In genomic region chr11:65026810-65027209, GRCh38 we compare ENCODE assay signal across 8 cellular contexts. TPM values are rescaled to one million over a fixed set of nuclear protein-coding genes. Genes with fewer than 3 reads are reported as not detected.
DNase-seq lines count a peak whose midpoint lies in the region; ATAC-seq, FAIRE-seq and TF ChIP-seq lines count a peak whose summit lies in the region.

No MANE protein-coding gene starts in this region.

- peak overlapping the region; percentile 86 for H3K4me2 ChIP-seq in A549

- FAIRE-seq in A549 (lab: Jason Lieb, UNC), result no peak

- TF ChIP-seq CTCF in A549 (IDR thresholded peaks at IDR 0.05) (no peak), breast epithelium (IDR thresholded peaks at IDR 0.05) (no peak)

- ATAC-seq in A549, result peak; percentile 50 to 54
- no peak for ATAC-seq in HG02642 (IDR thresholded peaks at IDR 0.05; ENCODE audit: poor library complexity, unreplicated experiment)
- no peak for ATAC-seq in GM21360 (IDR thresholded peaks at IDR 0.05; ENCODE audit: unreplicated experiment)

- no peak for DNase-seq in A549 (ENCODE audit: low read depth in 1 of 2, low spot score in 1 of 2)
- no peak for DNase-seq in breast epithelium (ENCODE audit: low spot score in 2 of 2)
- DNase-seq in NCI-H748 treated with DMSO at 0.1 percent for 48 hours (lab: John Stamatoyannopoulos, UW), result no peak
- no peak for DNase-seq in stimulated activated CD4-positive, alpha-beta T cell treated with anti-CD3 and anti-CD28 coated beads, Interleukin-4, amount 100 ng/mL, for 24 hours

- H3K36me3 ChIP-seq in HUES6 (ENCODE audit: control insufficient read depth, insufficient read depth, low read length), result peaks cover 6% of the 10 kb centered on the region
- no peaks in the 10 kb centered on the region for H3K36me3 ChIP-seq in breast epithelium
- no peaks in the 10 kb centered on the region for H3K36me3 ChIP-seq in mucosa of stomach (ENCODE audit: control insufficient read depth, insufficient read depth, low read length)

- H3K27ac ChIP-seq in A549 (peak overlapping the region; percentile 89 to 94), HUES6 (ENCODE audit: low read depth, low read length) (no peak overlapping the region), breast epithelium (peak overlapping the region; percentile 87 to 91)

- peaks cover 9% of the 10 kb centered on the region for H3K4me1 ChIP-seq in A549
- H3K4me1 ChIP-seq in HUES6 (ENCODE audit: control insufficient read depth, insufficient read depth, low read length), result peaks cover 8% of the 10 kb centered on the region; the same call in 1 of the 2 replicates
- H3K4me1 ChIP-seq in breast epithelium, result no peaks in the 10 kb centered on the region
- H3K4me1 ChIP-seq in mucosa of stomach (ENCODE audit: control insufficient read depth, insufficient read depth, low read length), result peaks cover 5% of the 10 kb centered on the region

- H3K9ac ChIP-seq in HUES6 (ENCODE audit: low read length) (no peak overlapping the region), mucosa of stomach (ENCODE audit: low read length) (no peak overlapping the region)

- peak overlapping the region; percentile 52 for H3K4me3 ChIP-seq in A549
- peak overlapping the region; percentile 76 for H3K4me3 ChIP-seq in HUES6 (ENCODE audit: low read depth, low read length)
- peak overlapping the region in 2 of 3 donors; percentile 61 to 76 for H3K4me3 ChIP-seq in breast epithelium
- peak overlapping the region; percentile 50 for H3K4me3 ChIP-seq in mucosa of stomach (ENCODE audit: low read length)

- TF ChIP-seq POLR2A in A549 (IDR thresholded peaks at IDR 0.05; ENCODE audit: low read length), result no peak
- TF ChIP-seq POLR2A in breast epithelium (IDR thresholded peaks at IDR 0.05), result no peak

- POLR2A ChIA-PET in A549 (lab: Yijun Ruan, JAX), result interaction anchor here (0.6 to 0.7 kb wide), 2 partner anchors 14 to 90 kb away, joined by 4 read pairs; partner anchors contain the start of genes SAC3D1 and ZNHIT2

- WGBS in A549 (ENCODE audit: missing lambda C conversion rate), result 50% methylated on average over 10 of the region's 10 CpGs

- no peaks in the 10 kb centered on the region for H3K27me3 ChIP-seq in HUES6 (ENCODE audit: control insufficient read depth, insufficient read depth, low read length)
- H3K27me3 ChIP-seq in breast epithelium, result no peaks in the 10 kb centered on the region
- no peaks in the 10 kb centered on the region for H3K27me3 ChIP-seq in mucosa of stomach (ENCODE audit: control insufficient read depth, insufficient read depth, low read length)

- no peaks in the 10 kb centered on the region for H3K9me3 ChIP-seq in A549
- H3K9me3 ChIP-seq in HUES6 (ENCODE audit: control insufficient read depth, insufficient read depth, low read depth, low read length), result no peaks in the 10 kb centered on the region
- H3K9me3 ChIP-seq in breast epithelium, result no peaks in the 10 kb centered on the region
- no peaks in the 10 kb centered on the region for H3K9me3 ChIP-seq in mucosa of stomach (ENCODE audit: control insufficient read depth, low read length)

- no peak for TF ChIP-seq RAD21 in A549 (conservative IDR thresholded peaks at IDR 0.05 in 1 of 2, IDR thresholded peaks at IDR 0.05 in 1 of 2)

- intact Hi-C loops in breast epithelium (cut with DNase I; ENCODE audit: low total_unique reads), result no loop called here

- no peak for TF ChIP-seq EP300 in A549 (IDR thresholded peaks at IDR 0.05)

- CTCF ChIA-PET in A549 (lab: Yijun Ruan, JAX), result interaction anchor here (0.5 to 7.3 kb wide), 19 partner anchors 12 to 281 kb away, joined by 3 to 97 read pairs (median 3); partner anchors contain the start of genes ARL2, NAALADL1 and SAC3D1

TF ChIP-seq in A549, 52 proteins besides CTCF, POLR2A, EP300 and RAD21 (continues in another document):
- TF ChIP-seq CBX2 (IDR thresholded peaks at IDR 0.05; ENCODE audit: borderline replicate concordance, low read depth) (no peak), EHF (CRISPR knock-in tag; IDR thresholded peaks at IDR 0.05) (no peak), TP53 (CRISPR knock-in tag; IDR thresholded peaks at IDR 0.05) (no peak), HEYL (CRISPR knock-in tag; IDR thresholded peaks at IDR 0.05) (no peak), RCOR1 (IDR thresholded peaks at IDR 0.05; ENCODE audit: low read depth, low read length) (no peak), NPAS2 (CRISPR knock-in tag; IDR thresholded peaks at IDR 0.05; ENCODE audit: borderline replicate concordance) (no peak), FOSL2 (IDR thresholded peaks at IDR 0.05) (no peak), FOSL2 (CRISPR knock-in tag; IDR thresholded peaks at IDR 0.05) (0 out of 2 replicates have a peak, but pooled peaks have one; percentile 22), KDM5A (IDR thresholded peaks at IDR 0.05) (no peak), ESRRA (IDR thresholded peaks at IDR 0.05; ENCODE audit: borderline replicate concordance, low read length) (no peak), USF2 (IDR thresholded peaks at IDR 0.05) (no peak), ZSCAN20 (CRISPR knock-in tag; IDR thresholded peaks at IDR 0.05) (no peak), NFE2L2 (conservative IDR thresholded peaks at IDR 0.05; ENCODE audit: low read length) (no peak), ELK1 (IDR thresholded peaks at IDR 0.05; ENCODE audit: low read depth, low read length) (no peak), MYC (IDR thresholded peaks at IDR 0.05; ENCODE audit: borderline replicate concordance, low read length) (0 out of 2 replicates have a peak, but pooled peaks have one; percentile 25)

RNA-seq across cellular contexts. Expression of gene SNX15, which starts 0.4 kb away (rescaled TPM):
- polyA plus RNA-seq in A549 (2011; rRNA removed) (13.4 and 15.8 TPM in 2 replicates), A549 (2017; fragmentation: RNase III; extraction: RNeasy Plus Mini Kit Qiagen cat#74134 plus additional on column Dnase treatment) (17.0 to 18.4 TPM (median 17.7 TPM) in 3 replicates)
- 24.4 and 25.9 TPM in 2 replicates for polyA plus RNA-seq in A549 (2012; cell fraction: cytosol; rRNA removed)
- 17.6 and 18.2 TPM in 2 replicates for polyA plus RNA-seq in A549 (2012; cell fraction: nucleus; rRNA removed)
- 7.9 and 9.5 TPM in 2 replicates for polyA minus RNA-seq in A549 (2011; rRNA and poly(A)+ RNA removed)
- total RNA-seq in breast epithelium, result 10 to 100 TPM; 17.0 to 22.7 (median 17.1) TPM

RNA-seq across cellular contexts. Expression of gene ARL2, which starts 12.8 kb away (rescaled TPM):
- polyA plus RNA-seq in A549 (2011; rRNA removed) (117 and 129 TPM in 2 replicates), A549 (2017; fragmentation: RNase III; extraction: RNeasy Plus Mini Kit Qiagen cat#74134 plus additional on column Dnase treatment) (136 to 166 TPM (median 160 TPM) in 3 replicates)
- 226 and 286 TPM in 2 replicates for polyA plus RNA-seq in A549 (2012; cell fraction: cytosol; rRNA removed)
- 174 and 199 TPM in 2 replicates for polyA plus RNA-seq in A549 (2012; cell fraction: nucleus; rRNA removed)
- polyA minus RNA-seq in A549 (2011; rRNA and poly(A)+ RNA removed), result 54.8 and 57.0 TPM in 2 replicates
- 100 to 1,000 TPM in 2 of 3 donors, 10 to 100 TPM in 1; 99.8 to 193 (median 154) TPM for total RNA-seq in breast epithelium

RNA-seq across cellular contexts. Expression of gene SAC3D1, which starts 14.2 kb away (rescaled TPM):
- polyA plus RNA-seq in A549 (2011; rRNA removed), result 9.4 and 12.9 TPM in 2 replicates
- polyA plus RNA-seq in A549 (2012; cell fraction: cytosol; rRNA removed), result 51.4 and 63.6 TPM in 2 replicates
- 48.8 and 84.3 TPM in 2 replicates for polyA plus RNA-seq in A549 (2012; cell fraction: nucleus; rRNA removed)
- polyA plus RNA-seq in A549 (2017; fragmentation: RNase III; extraction: RNeasy Plus Mini Kit Qiagen cat#74134 plus additional on column Dnase treatment), result 29.0 to 31.0 TPM (median 30.4 TPM) in 3 replicates
- polyA minus RNA-seq in A549 (2011; rRNA and poly(A)+ RNA removed), result 6.0 and 8.6 TPM in 2 replicates
- 1 to 10 TPM; 7.5 to 9.2 (median 7.5) TPM for total RNA-seq in breast epithelium

RNA-seq across cellular contexts. Expression of gene BATF2, which starts 30.0 kb away (rescaled TPM):
- polyA plus RNA-seq in A549 (2011; rRNA removed) (0.67 and 0.79 TPM in 2 replicates), A549 (2017; fragmentation: RNase III; extraction: RNeasy Plus Mini Kit Qiagen cat#74134 plus additional on column Dnase treatment) (0.21 to 0.35 TPM (median 0.29 TPM) in 3 replicates)
- polyA plus RNA-seq in A549 (2012; cell fraction: cytosol; rRNA removed), result 0.45 and 0.60 TPM in 2 replicates
- 0.55 and 0.83 TPM in 2 replicates for polyA plus RNA-seq in A549 (2012; cell fraction: nucleus; rRNA removed)
- polyA minus RNA-seq in A549 (2011; rRNA and poly(A)+ RNA removed), result 0.68 and 0.91 TPM in 2 replicates
- total RNA-seq in breast epithelium, result 1 to 10 TPM in 1 of 3 donors, under 1 TPM in 2; 0.33 to 1.5 (median 0.64) TPM

RNA-seq across cellular contexts. Expression of gene NAALADL1, which starts 31.5 kb away (rescaled TPM):
- polyA plus RNA-seq in A549 (2011; rRNA removed), result not detected in 2 replicates
- polyA plus RNA-seq in A549 (2012; cell fraction: cytosol; rRNA removed), result 0.06 and 0.09 TPM in 2 replicates
- polyA plus RNA-seq in A549 (2012; cell fraction: nucleus; rRNA removed), result 0.20 and 0.41 TPM in 2 replicates
- not detected in 3 replicates for polyA plus RNA-seq in A549 (2017; fragmentation: RNase III; extraction: RNeasy Plus Mini Kit Qiagen cat#74134 plus additional on column Dnase treatment)
- not detected in 2 replicates for polyA minus RNA-seq in A549 (2011; rRNA and poly(A)+ RNA removed)
- 10 to 100 TPM; 15.5 to 28.8 (median 19.2) TPM for total RNA-seq in breast epithelium

Comparison
In these comparisons a context has a peak if more than half of its experiments do, and no peak if none do; other contexts are left out.
1. ATAC-seq: peak in A549 (2 of 2); none in HG02642 (single experiment) and GM21360 (single experiment).
2. Peak in every context shown above with its lines, with median percentiles within 50 percentile points of each other: H3K4me3 ChIP-seq.